In genomic region chr1:226887006-226887405, GRCh38 we compare ENCODE assay signal across 16 cellular contexts.
"Had no signal": no experiment of that assay in that cellular context is flagged by ENCODE, and none has a peak within 500 bp of the region (broad histone marks: within the 10 kb centered on the region; RNA-seq: fewer than 3 reads in every experiment).

No MANE protein-coding gene starts in this region.

- H3K9me3 Mint-ChIP-seq: memory B cell; natural killer cell treated with Interleukin-12 subunit alpha and Interleukin-12 subunit beta and Interleukin-15 and Interleukin-18, amount 100 ng/mL, for 72 hours had no signal

- H3K36me3 Mint-ChIP-seq: natural killer cell treated with Interleukin-12 subunit alpha and Interleukin-12 subunit beta and Interleukin-15 and Interleukin-18, amount 100 ng/mL, for 72 hours had no signal

- H3K9me3 ChIP-seq: colonic mucosa, esophagus squamous epithelium, lower lobe of right lung, psoas muscle had no signal

- H3K4me3 ChIP-seq: colonic mucosa, esophagus squamous epithelium, lower lobe of right lung, psoas muscle had no signal

- H3K27ac ChIP-seq: colonic mucosa, esophagus squamous epithelium, lower lobe of right lung, parathyroid adenoma, psoas muscle had no signal

- H3K36me3 ChIP-seq: colonic mucosa had no signal

- H3K4me3 Mint-ChIP-seq: memory B cell; natural killer cell treated with Interleukin-12 subunit alpha and Interleukin-12 subunit beta and Interleukin-15 and Interleukin-18, amount 100 ng/mL, for 72 hours had no signal

- H3K27me3 ChIP-seq: colonic mucosa, esophagus squamous epithelium had no signal

- H3K79me2 ChIP-seq: parathyroid adenoma had no signal

- H3K9ac ChIP-seq: parathyroid adenoma had no signal

- H2AFZ ChIP-seq: parathyroid adenoma had no signal

- H3K27ac Mint-ChIP-seq: memory B cell had no signal

- H3K27me3 Mint-ChIP-seq: memory B cell; natural killer cell treated with Interleukin-12 subunit alpha and Interleukin-12 subunit beta and Interleukin-15 and Interleukin-18, amount 100 ng/mL, for 72 hours had no signal

- ATAC-seq: left lobe of liver; lower lobe of right lung; natural killer cell treated with Interleukin-12 subunit alpha and Interleukin-12 subunit beta and Interleukin-15 and Interleukin-18, amount 100 ng/mL, for 72 hours; psoas muscle; sciatic nerve had no signal

- DNase-seq: colonic mucosa; dermis blood vessel endothelial cell; esophagus squamous epithelium; foreskin fibroblast; hippocampal formation; lower lobe of right lung; midbrain; psoas muscle; retina; stimulated activated naive CD4-positive, alpha-beta T cell treated with Interleukin-2 at 50 U/mL for 16 hours; trophoblast cell had no signal
